ENCODE assay signal across 19 cellular contexts in the genomic region with DNA sequence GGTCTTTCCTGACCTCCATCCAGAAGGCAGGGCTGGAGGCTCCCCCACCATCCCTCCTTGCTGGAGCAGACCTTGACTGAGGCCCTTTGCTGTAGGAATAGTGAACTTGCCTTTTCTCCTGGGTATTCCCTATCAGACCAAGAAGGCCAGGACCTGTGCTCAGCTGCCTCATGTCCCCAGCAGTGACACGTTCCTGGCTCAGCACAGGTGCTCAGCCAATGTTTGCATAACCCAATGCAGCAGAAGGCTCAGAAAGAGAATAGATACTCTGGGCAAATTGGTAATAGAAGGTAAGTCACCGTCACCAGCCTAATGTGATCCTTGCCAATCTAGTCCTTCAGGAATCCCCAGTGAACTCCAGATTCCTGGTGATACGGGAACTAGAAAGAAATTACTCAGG.
"Had no signal": no experiment of that assay in that cellular context is flagged by ENCODE, and none has a peak within 500 bp of the region (broad histone marks: within the 10 kb centered on the region; RNA-seq: fewer than 3 reads in every experiment).

No MANE protein-coding gene starts in this region.

- H3K36me3 ChIP-seq: right lobe of liver, upper lobe of right lung had no signal

- ATAC-seq: activated CD4-positive, CD25-positive, alpha-beta regulatory T cell treated with anti-CD3 and anti-CD28 coated beads, Interleukin-2, amount 50 U/mL, for 24 hours; foreskin keratinocyte; right lobe of liver; upper lobe of right lung had no signal

- H3K9me3 Mint-ChIP-seq: nephron; stimulated activated naive CD8-positive, alpha-beta T cell treated with anti-CD3 and anti-CD28 coated beads, Interleukin-15, Interleukin-2, amounts not matched to agents 100 ng/mL and 50 ng/mL, for 24 hours had no signal

- H3K4me1 ChIP-seq: right lobe of liver, testis had no signal

- H3K4me3 Mint-ChIP-seq: activated naive CD8-positive, alpha-beta T cell; brain; nephron; stimulated activated naive CD8-positive, alpha-beta T cell treated with anti-CD3 and anti-CD28 coated beads, Interleukin-15, Interleukin-2, amounts not matched to agents 100 ng/mL and 50 ng/mL, for 24 hours had no signal

- DNase-seq: activated CD4-positive, alpha-beta T cell treated with anti-CD3 and anti-CD28 coated beads, Interleukin-2, amount 50 U/mL, for 1 hour; activated CD8-positive, alpha-beta memory T cell treated with anti-CD3 and anti-CD28 coated beads for 24 hours; activated gamma-delta T cell treated with Interleukin-2 at 50 U/mL for 16 hours; amniotic stem cell; central memory CD4-positive, alpha-beta T cell; foreskin keratinocyte; glutamatergic neuron; kidney glomerular epithelial cell; right lobe of liver; T-helper 9 cell; testis; upper lobe of right lung had no signal

- H3K27ac ChIP-seq: coronary artery, foreskin keratinocyte, right lobe of liver, testis, upper lobe of right lung had no signal

- H3K4me2 ChIP-seq: smooth muscle cell had no signal

- H3K36me3 Mint-ChIP-seq: activated naive CD8-positive, alpha-beta T cell; brain had no signal

- H3K4me3 ChIP-seq: coronary artery, right lobe of liver, smooth muscle cell, testis, upper lobe of right lung had no signal

- H3K27ac Mint-ChIP-seq: activated naive CD8-positive, alpha-beta T cell; brain; nephron; stimulated activated naive CD8-positive, alpha-beta T cell treated with anti-CD3 and anti-CD28 coated beads, Interleukin-15, Interleukin-2, amounts not matched to agents 100 ng/mL and 50 ng/mL, for 24 hours had no signal

- H3K9me3 ChIP-seq: right lobe of liver, testis, upper lobe of right lung had no signal

- H3K27me3 ChIP-seq: foreskin keratinocyte, right lobe of liver, testis, upper lobe of right lung had no signal
